ENCODE assay signal across 17 cellular contexts in genomic region chr11:76313271-76313670, GRCh38.
A peak's percentile ranks its signal among the peaks of the same experiment; 100 is the strongest.
DNase-seq lines count a peak whose midpoint lies in the region; ATAC-seq and TF ChIP-seq lines count a peak whose summit lies in the region.
"Had no signal": no experiment of that assay in that cellular context is flagged by ENCODE, and none has a peak within 500 bp of the region (broad histone marks: within the 10 kb centered on the region; RNA-seq: fewer than 3 reads in every experiment).

No MANE protein-coding gene starts in this region.

- peaks cover 9% of the 10 kb centered on the region for H3K4me1 ChIP-seq in GM23338 (ENCODE audit: insufficient read depth)
- no peaks in the 10 kb centered on the region for H3K4me1 ChIP-seq in lower lobe of right lung
- H3K4me1 ChIP-seq: A549, BE2C had no signal

- H3K27ac ChIP-seq in GM23338 (ENCODE audit: low read depth) (no peak overlapping the region), lower lobe of right lung (no peak overlapping the region)
- H3K27ac ChIP-seq: A549, C4-2B, HL-60 had no signal

- H3K9me3 ChIP-seq in lower lobe of right lung = no peaks in the 10 kb centered on the region
- H3K9me3 ChIP-seq: A549, BE2C had no signal

- H3K79me2 ChIP-seq in GM23338 (replicated peaks; ENCODE audit: insufficient read depth) = no peaks in the 10 kb centered on the region

- H3K4me3 ChIP-seq in GM23338 (no peak overlapping the region), lower lobe of right lung (no peak overlapping the region)
- H3K4me3 ChIP-seq: A549 had no signal

- no peak overlapping the region for H3K27ac Mint-ChIP-seq in GM23338
- no peak overlapping the region for H3K27ac Mint-ChIP-seq in effector memory CD8-positive, alpha-beta T cell
- H3K27ac Mint-ChIP-seq: HFFc6 had no signal

- H2AFZ ChIP-seq in GM23338 = peak overlapping the region; percentile 99

- H4K20me1 ChIP-seq in GM23338 (replicated peaks; ENCODE audit: insufficient read depth) = no peaks in the 10 kb centered on the region

- H3K36me3 Mint-ChIP-seq in GM23338 (ENCODE audit: low read depth) = no peaks in the 10 kb centered on the region
- H3K36me3 Mint-ChIP-seq in effector memory CD8-positive, alpha-beta T cell (ENCODE audit: insufficient read depth) = no peaks in the 10 kb centered on the region
- H3K36me3 Mint-ChIP-seq: CD4-positive, alpha-beta memory T cell had no signal

- H3F3A ChIP-seq in GM23338 (replicated peaks; ENCODE audit: low read depth) = no peaks in the 10 kb centered on the region

- TF ChIP-seq CTCF in GM23338 (conservative IDR thresholded peaks at IDR 0.05; ENCODE audit: low read depth in 2 of 2) (no peak), lower lobe of right lung (IDR thresholded peaks at IDR 0.05) (no peak)

- DNase-seq in GM23338 (ENCODE audit: low spot score) (no peak), MV-4-11 (lab: John Stamatoyannopoulos, UW) (peak; percentile 42), SKM-1 (lab: John Stamatoyannopoulos, UW; ENCODE audit: unreplicated experiment) (peak; percentile 29), lower lobe of right lung (peak; percentile 4), EL (no peak)
- DNase-seq in effector memory CD8-positive, alpha-beta T cell = no peak
- DNase-seq: BE2C; CD4-positive, alpha-beta memory T cell; COR-L47; DMS153; DMS79 treated with DMSO at 0.1 percent for 48 hours; GDM1; HCEC 1CT; HFFc6 had no signal

- H3K4me2 ChIP-seq in GM23338 = peak overlapping the region; percentile 67; the same call in 1 of the 2 replicates
- H3K4me2 ChIP-seq: A549 had no signal

- no peak overlapping the region for H3K4me3 Mint-ChIP-seq in GM23338
- H3K4me3 Mint-ChIP-seq in effector memory CD8-positive, alpha-beta T cell = no peak overlapping the region
- H3K4me3 Mint-ChIP-seq: CD4-positive, alpha-beta memory T cell; HFFc6 had no signal

- peaks cover 21% of the 10 kb centered on the region for H3K27me3 Mint-ChIP-seq in GM23338 (ENCODE audit: insufficient read depth, low read depth, poor library complexity)
- H3K27me3 Mint-ChIP-seq in effector memory CD8-positive, alpha-beta T cell = peaks cover 0 to 31% of the 10 kb centered on the region in 2 donors

- ATAC-seq in GM23338 (no peak), lower lobe of right lung (no peak)
- ATAC-seq in effector memory CD8-positive, alpha-beta T cell (replicated peaks) = no peak
- ATAC-seq: A549 had no signal

- no peaks in the 10 kb centered on the region for H3K36me3 ChIP-seq in GM23338 (ENCODE audit: insufficient read depth)
- no peaks in the 10 kb centered on the region for H3K36me3 ChIP-seq in lower lobe of right lung
- H3K36me3 ChIP-seq: BE2C had no signal

- H3K9me3 Mint-ChIP-seq in GM23338 = no peaks in the 10 kb centered on the region
- H3K9me3 Mint-ChIP-seq in effector memory CD8-positive, alpha-beta T cell = no peaks in the 10 kb centered on the region
- H3K9me3 Mint-ChIP-seq: CD4-positive, alpha-beta memory T cell; HFFc6 had no signal

- intact Hi-C loops in lower lobe of right lung (cut with DNase I) = loop anchor here (10.0 kb wide), 1 partner anchor 98 kb away; no protein-coding TSS in a partner anchor

- H3K4me1 Mint-ChIP-seq in GM23338 = peaks cover 15% of the 10 kb centered on the region
- H3K4me1 Mint-ChIP-seq in effector memory CD8-positive, alpha-beta T cell (ENCODE audit: low read depth in 2 of 2) = no peaks in the 10 kb centered on the region
- H3K4me1 Mint-ChIP-seq: CD4-positive, alpha-beta memory T cell had no signal

- no peaks in the 10 kb centered on the region; the same call in 1 of the 2 replicates for H3K27me3 ChIP-seq in GM23338 (ENCODE audit: insufficient read depth)
- H3K27me3 ChIP-seq in lower lobe of right lung (ENCODE audit: low read depth) = no peaks in the 10 kb centered on the region
- H3K27me3 ChIP-seq: BE2C had no signal

- no peaks in the 10 kb centered on the region for H3K9me2 ChIP-seq in GM23338 (ENCODE audit: insufficient read depth)

TF ChIP-seq in GM23338, 12 proteins besides CTCF, POLR2A, EP300 and RAD21 (continues in another document):
- TF ChIP-seq ZNF331 (CRISPR knock-in tag; IDR thresholded peaks at IDR 0.05; ENCODE audit: low read depth) (no peak), CREB1 (CRISPR knock-in tag; IDR thresholded peaks at IDR 0.05; ENCODE audit: low read depth) (no peak), ETS1 (IDR thresholded peaks at IDR 0.05) (no peak), EZH2phosphoT487 (IDR thresholded peaks at IDR 0.05; ENCODE audit: unreplicated experiment) (no peak), NANOG (IDR thresholded peaks at IDR 0.05; ENCODE audit: borderline replicate concordance) (no peak), EZH2 (IDR thresholded peaks at IDR 0.05; ENCODE audit: low read depth, unreplicated experiment) (no peak), ZNF114 (CRISPR knock-in tag; IDR thresholded peaks at IDR 0.05) (no peak), REST (IDR thresholded peaks at IDR 0.05; ENCODE audit: unreplicated experiment) (no peak)

Comparison
In these comparisons a context has a peak if more than half of its experiments do, and no peak if none do; other contexts are left out.
1. DNase-seq: peak in MV-4-11 (single experiment), SKM-1 (single experiment) and lower lobe of right lung (single experiment); none in GM23338 (single experiment), effector memory CD8-positive, alpha-beta T cell (0 of 3) and EL (single experiment).